18 cellular contexts compared by ENCODE assay signal in genomic region chr16:19515765-19516164, GRCh38. TPM values are rescaled to one million over a fixed set of nuclear protein-coding genes. Genes with fewer than 3 reads are reported as not detected.
A peak's percentile ranks its signal among the peaks of the same experiment; 100 is the strongest.
DNase-seq lines count a peak whose midpoint lies in the region; ATAC-seq, FAIRE-seq and TF ChIP-seq lines count a peak whose summit lies in the region.
"Had no signal": no experiment of that assay in that cellular context is flagged by ENCODE, and none has a peak within 500 bp of the region (broad histone marks: within the 10 kb centered on the region; RNA-seq: fewer than 3 reads in every experiment).

No MANE protein-coding gene starts in this region.

- peak overlapping the region in 1 of 2 donors; percentile 55 for H3K27ac ChIP-seq in small intestine (ENCODE audit: low read depth in 1 of 2, low read length in 1 of 2)
- H3K27ac ChIP-seq in ovary = no peak overlapping the region
- H3K27ac ChIP-seq: SK-N-MC had no signal

- H3K9me3 ChIP-seq in small intestine (ENCODE audit: control insufficient read depth, low read depth) = no peaks in the 10 kb centered on the region
- H3K9me3 ChIP-seq in ovary = no peaks in the 10 kb centered on the region
- H3K9me3 ChIP-seq: HAP-1 had no signal

- no peak for TF ChIP-seq CTCF in ovary (IDR thresholded peaks at IDR 0.05)

- H3K4me3 ChIP-seq in small intestine (ENCODE audit: low read depth in 1 of 2, low read length in 2 of 2) = no peak overlapping the region
- no peak overlapping the region for H3K4me3 ChIP-seq in ovary
- H3K4me3 ChIP-seq: HAP-1, SK-N-MC had no signal

- 25 to 55% (median 51%) methylated on average over 2 of the region's 2 CpGs for WGBS in small intestine, 3 donors
- WGBS in ovary, 3 donors = 95 to 96% (median 96%) methylated on average over 2 of the region's 2 CpGs

- no peaks in the 10 kb centered on the region for H3K27me3 ChIP-seq in small intestine (ENCODE audit: control insufficient read depth in 2 of 2, insufficient read depth in 2 of 2, low read length in 2 of 2)
- no peaks in the 10 kb centered on the region for H3K27me3 ChIP-seq in ovary

- ATAC-seq in HG03460 (IDR thresholded peaks at IDR 0.05; ENCODE audit: unreplicated experiment) (no peak), HG03097 (IDR thresholded peaks at IDR 0.05; ENCODE audit: low FRiP score, unreplicated experiment) (no peak)
- ATAC-seq: Right ventricle myocardium inferior had no signal

- intact Hi-C loops in ovary (cut with DNase I) = no loop called here

- H3K36me3 ChIP-seq in small intestine (ENCODE audit: control insufficient read depth in 2 of 2, insufficient read depth in 2 of 2, low read length in 2 of 2) (peaks cover 0 to 3% of the 10 kb centered on the region in 2 donors), ovary (no peaks in the 10 kb centered on the region)

- H3K4me1 ChIP-seq in small intestine (ENCODE audit: control insufficient read depth in 2 of 2, insufficient read depth in 1 of 2, low read depth in 1 of 2, low read length in 1 of 2) = peaks cover 6 to 12% of the 10 kb centered on the region in 2 donors
- H3K4me1 ChIP-seq in ovary (ENCODE audit: insufficient read depth) = peaks cover 2% of the 10 kb centered on the region

- no peak for TF ChIP-seq POLR2A in ovary (IDR thresholded peaks at IDR 0.05)

- TF ChIP-seq EP300 in ovary (IDR thresholded peaks at IDR 0.05) = no peak

- FAIRE-seq in small intestine (lab: Jason Lieb, UNC) = no peak

- DNase-seq in HCEC 1CT (peak; percentile 52), amniotic epithelial cell (ENCODE audit: low read depth) (peak; percentile 64), kidney tubule cell (ENCODE audit: low spot score) (peak; percentile 8), small intestine (peak; percentile 82), ovary (no peak)
- no peak for DNase-seq in stimulated activated naive CD4-positive, alpha-beta T cell treated with Interleukin-2 at 50 U/mL for 16 hours (lab: John Stamatoyannopoulos, UW)
- DNase-seq: ACHN; CD4-positive, CD25-positive, alpha-beta regulatory T cell; NCI-H1048; NCI-H146; NCI-H2081 treated with DMSO at 0.1 percent for 48 hours; NCI-H345; NCI-H526 treated with DMSO at 0.1 percent for 48 hours had no signal

RNA-seq across cellular contexts. Expression of gene GDE1, which starts 6.1 kb away (rescaled TPM):
- polyA plus RNA-seq in small intestine (10 to 100 TPM; 29.7 to 44.5 (median 33.2) TPM), ovary (10 to 100 TPM; 24.9 to 83.8 TPM)
- total RNA-seq in ovary = 10 to 100 TPM; 18.1 to 35.3 (median 28.7) TPM

RNA-seq across cellular contexts. Expression of gene CCP110, which starts 8.0 kb away (rescaled TPM):
- 1 to 10 TPM; 2.0 to 5.3 (median 2.7) TPM for polyA plus RNA-seq in small intestine
- 10 to 100 TPM; 17.1 to 22.9 (median 19.1) TPM for total RNA-seq in ovary
- polyA plus RNA-seq in ovary = 10 to 100 TPM in 1 of 2 donors, 1 to 10 TPM in 1; 7.2 to 11.9 TPM

RNA-seq across cellular contexts. Expression of gene VPS35L, which starts 39.7 kb away (rescaled TPM):
- polyA plus RNA-seq in small intestine = 10 to 100 TPM; 15.1 to 28.9 (median 25.5) TPM
- total RNA-seq in ovary = 10 to 100 TPM; 28.6 to 63.0 (median 50.7) TPM
- polyA plus RNA-seq in ovary = 10 to 100 TPM; 30.0 to 69.6 TPM

Comparison
In these comparisons a context has a peak if more than half of its experiments do, and no peak if none do; other contexts are left out.
1. DNase-seq: peak in HCEC 1CT (single experiment), amniotic epithelial cell (single experiment), kidney tubule cell (single experiment) and small intestine (single experiment); none in stimulated activated naive CD4-positive, alpha-beta T cell treated with Interleukin-2 at 50 U/mL for 16 hours (single experiment) and ovary (0 of 5).